Comparison of ENCODE assay signal across 11 cellular contexts in the genomic region with DNA sequence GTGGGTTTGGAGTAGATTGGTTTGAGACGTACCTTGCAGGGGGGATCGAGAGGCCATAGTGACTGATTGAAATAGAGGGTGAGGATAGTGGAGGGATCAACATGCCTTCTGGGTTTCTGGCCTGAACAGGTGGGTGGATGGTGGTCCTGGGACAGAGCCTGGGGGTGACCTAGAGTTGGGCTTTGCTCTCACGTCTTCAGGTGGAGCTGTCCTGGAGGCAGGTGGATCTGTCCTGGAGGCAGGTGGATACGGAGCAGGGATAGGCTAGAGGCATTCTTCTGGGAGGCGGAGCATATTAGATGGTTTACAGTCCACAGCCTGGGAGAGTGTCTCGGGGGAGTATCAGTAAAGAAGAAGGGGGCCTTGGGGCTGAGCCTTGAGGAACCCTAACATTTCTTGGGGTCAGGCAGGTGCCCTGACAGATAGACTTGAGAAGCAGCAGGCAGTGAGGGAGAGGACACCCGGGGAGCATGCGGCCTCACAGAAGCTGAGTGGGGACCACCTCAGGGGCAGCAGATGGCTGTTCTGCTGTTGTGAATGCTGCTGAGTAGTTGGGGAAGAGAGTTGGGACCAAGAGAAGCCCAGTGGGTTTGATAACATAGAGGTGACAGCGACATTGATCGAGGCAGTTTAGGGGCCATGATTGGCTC. TPM values are rescaled to one million over a fixed set of nuclear protein-coding genes. Genes with fewer than 3 reads are reported as not detected.
A peak's percentile ranks its signal among the peaks of the same experiment; 100 is the strongest.
DNase-seq lines count a peak whose midpoint lies in the region; ATAC-seq and TF ChIP-seq lines count a peak whose summit lies in the region.
"Had no signal": no experiment of that assay in that cellular context is flagged by ENCODE, and none has a peak within 500 bp of the region (broad histone marks: within the 10 kb centered on the region; RNA-seq: fewer than 3 reads in every experiment).

No MANE protein-coding gene starts in this region.

- no peak overlapping the region for H3K27ac ChIP-seq in mesenchymal stem cell (ENCODE audit: low read length, poor library complexity, severe bottlenecking)

- H3K4me1 ChIP-seq in mesenchymal stem cell (ENCODE audit: control insufficient read depth, insufficient read depth, low read depth, low read length): peaks cover 38% of the 10 kb centered on the region

- H2AK5ac ChIP-seq in mesenchymal stem cell (ENCODE audit: low read length, severe bottlenecking): no peak overlapping the region

- H3K4me1 Mint-ChIP-seq in brain: peaks cover 48% of the 10 kb centered on the region

- peak overlapping the region; percentile 85 for H3K9ac ChIP-seq in mesenchymal stem cell (ENCODE audit: low read length)

- no peaks in the 10 kb centered on the region for H3K9me3 ChIP-seq in mesenchymal stem cell (ENCODE audit: control insufficient read depth, low read length)

- H3K14ac ChIP-seq in mesenchymal stem cell (ENCODE audit: low read length in 2 of 2): no peak overlapping the region

- DNase-seq in Right ventricle myocardium superior (peak; percentile 20), Right ventricle myocardium inferior (ENCODE audit: missing footprints) (no peak), mesenchymal stem cell (no peak), KG1 (lab: John Stamatoyannopoulos, UW) (no peak), NCI-H146 treated with DMSO at 0.1 percent for 48 hours (lab: John Stamatoyannopoulos, UW; ENCODE audit: unreplicated experiment) (no peak), NOMO-1 (lab: John Stamatoyannopoulos, UW; ENCODE audit: unreplicated experiment in 2 of 2) (no peak)
- DNase-seq: activated CD4-positive, alpha-beta T cell treated with anti-CD3 and anti-CD28 coated beads, Interleukin-2, amount 50 U/mL, for 48 hours; hippocampal formation; NCI-H2081 treated with DMSO at 0.1 percent for 48 hours had no signal

- 93% methylated on average over 10 of the region's 10 CpGs for WGBS in mesenchymal stem cell

- peak overlapping the region in 1 of 2 experiments; percentile 99 for H3K4me3 ChIP-seq in mesenchymal stem cell (ENCODE audit: insufficient read depth in 1 of 2, low read depth in 1 of 2, low read length in 2 of 2)

- no peak overlapping the region for H3K4ac ChIP-seq in mesenchymal stem cell (ENCODE audit: low read depth in 1 of 2, low read length in 2 of 2)

- no peak overlapping the region for H2AFZ ChIP-seq in mesenchymal stem cell (ENCODE audit: low read depth, low read length)

- H3K36me3 ChIP-seq in mesenchymal stem cell (ENCODE audit: control insufficient read depth in 1 of 2, insufficient read depth in 2 of 2, low read depth in 1 of 2, low read length in 2 of 2): peaks cover 29 to 33% of the 10 kb centered on the region in 2 experiments

- peaks cover 11% of the 10 kb centered on the region for H3K27me3 Mint-ChIP-seq in brain

- peak overlapping the region; percentile 8 to 79 (median 69) for H3K27ac Mint-ChIP-seq in brain

- H2BK5ac ChIP-seq in mesenchymal stem cell (ENCODE audit: low read depth, low read length, poor library complexity, severe bottlenecking): no peak overlapping the region

- peak overlapping the region in 1 of 2 experiments; percentile 2 for H3K23ac ChIP-seq in mesenchymal stem cell (ENCODE audit: low read length in 2 of 2)

- no peaks in the 10 kb centered on the region for H3K27me3 ChIP-seq in mesenchymal stem cell (ENCODE audit: control insufficient read depth in 1 of 2, insufficient read depth in 1 of 2, low read length in 2 of 2)

- no peaks in the 10 kb centered on the region for H3K9me3 Mint-ChIP-seq in brain

- no peak overlapping the region for H3K18ac ChIP-seq in mesenchymal stem cell (ENCODE audit: low read depth in 1 of 2, low read length in 2 of 2)

- H4K8ac ChIP-seq in mesenchymal stem cell (ENCODE audit: low read length): no peak overlapping the region

- H2BK15ac ChIP-seq in mesenchymal stem cell (ENCODE audit: low read depth, poor library complexity, severe bottlenecking): no peak overlapping the region

- H4K91ac ChIP-seq in mesenchymal stem cell (ENCODE audit: low read length): no peak overlapping the region

- no peak overlapping the region for H2BK120ac ChIP-seq in mesenchymal stem cell (ENCODE audit: low read depth, low read length)

- ATAC-seq in Right ventricle myocardium superior (ENCODE audit: poor library complexity) (no peak), Right ventricle myocardium inferior (no peak), HG03135 (IDR thresholded peaks at IDR 0.05; ENCODE audit: unreplicated experiment) (no peak)

- H3K4me2 ChIP-seq in mesenchymal stem cell (ENCODE audit: low read length, poor library complexity, severe bottlenecking): no peak overlapping the region

- H3K36me3 Mint-ChIP-seq in brain: peaks cover 19% of the 10 kb centered on the region

- peak overlapping the region; percentile 82 to 97 (median 86) for H3K4me3 Mint-ChIP-seq in brain

- no peak for TF ChIP-seq CTCF in brain (conservative IDR thresholded peaks at IDR 0.05)

- intact Hi-C loops in Right ventricle myocardium superior (cut with DNase I): no loop called here
- intact Hi-C loops in Right ventricle myocardium inferior (cut with DNase I): no loop called here

- H2BK12ac ChIP-seq in mesenchymal stem cell (ENCODE audit: low read length in 2 of 2): no peak overlapping the region

- peaks cover 49% of the 10 kb centered on the region for H3K79me1 ChIP-seq in mesenchymal stem cell (replicated peaks; ENCODE audit: low read length, poor library complexity, severe bottlenecking)

RNA-seq across cellular contexts. Expression of gene CAPN10, which starts 1.6 kb away (rescaled TPM):
- total RNA-seq in Right ventricle myocardium superior (49.7 TPM), Right ventricle myocardium inferior (51.8 TPM)
- 15.8 TPM for polyA plus RNA-seq in brain (ENCODE audit: insufficient read depth, low read depth, low replicate concordance)
- polyA plus RNA-seq in mesenchymal stem cell (2013, experiment 1 of 2): 8.9 TPM
- 8.8 TPM for polyA plus RNA-seq in mesenchymal stem cell (2013, experiment 2 of 2)

RNA-seq across cellular contexts. Expression of gene RNPEPL1, which starts 19.8 kb away (rescaled TPM):
- total RNA-seq in Right ventricle myocardium superior (89.5 TPM), Right ventricle myocardium inferior (98.4 TPM)
- 48.5 TPM for polyA plus RNA-seq in brain (ENCODE audit: insufficient read depth, low read depth, low replicate concordance)
- polyA plus RNA-seq in mesenchymal stem cell (2013, experiment 1 of 2): 42.6 TPM
- polyA plus RNA-seq in mesenchymal stem cell (2013, experiment 2 of 2): 43.8 TPM

RNA-seq across cellular contexts. Expression of gene DUSP28, which starts 28.0 kb away (rescaled TPM):
- total RNA-seq in Right ventricle myocardium superior (11.5 TPM), Right ventricle myocardium inferior (14.4 TPM)
- polyA plus RNA-seq in brain (ENCODE audit: insufficient read depth, low read depth, low replicate concordance): 6.3 TPM
- 3.5 TPM for polyA plus RNA-seq in mesenchymal stem cell (2013, experiment 1 of 2)
- polyA plus RNA-seq in mesenchymal stem cell (2013, experiment 2 of 2): 4.1 TPM

RNA-seq across cellular contexts. Expression of gene ANKMY1, which starts 30.3 kb away (rescaled TPM):
- total RNA-seq in Right ventricle myocardium superior (5.6 TPM), Right ventricle myocardium inferior (5.9 TPM)
- polyA plus RNA-seq in brain (ENCODE audit: insufficient read depth, low read depth, low replicate concordance): 7.0 TPM
- 3.6 TPM for polyA plus RNA-seq in mesenchymal stem cell (2013, experiment 1 of 2)
- 2.7 TPM for polyA plus RNA-seq in mesenchymal stem cell (2013, experiment 2 of 2)

RNA-seq across cellular contexts. Expression of gene GPR35, which starts 37.1 kb away (rescaled TPM):
- total RNA-seq in Right ventricle myocardium superior (2.0 TPM), Right ventricle myocardium inferior (2.2 TPM)
- 1.5 TPM for polyA plus RNA-seq in brain (ENCODE audit: insufficient read depth, low read depth, low replicate concordance)
- 0.15 TPM for polyA plus RNA-seq in mesenchymal stem cell (2013, experiment 1 of 2)
- 0.21 TPM for polyA plus RNA-seq in mesenchymal stem cell (2013, experiment 2 of 2)
